In genomic region chr12:114691810-114692557, GRCh38 we compare ENCODE assay signal across 1 cellular context.
TF ChIP-seq lines count a peak whose summit lies in the region.

No MANE protein-coding gene starts in this region.

TF ChIP-seq in SK-N-SH treated with all-trans-retinoic acid at 6 μM for 48 hours, 23 proteins besides CTCF, POLR2A, EP300 and RAD21 (continued from another document):
- no peak for TF ChIP-seq ESRRG (CRISPR knock-in tag; IDR thresholded peaks at IDR 0.05)
